In the genomic region with DNA sequence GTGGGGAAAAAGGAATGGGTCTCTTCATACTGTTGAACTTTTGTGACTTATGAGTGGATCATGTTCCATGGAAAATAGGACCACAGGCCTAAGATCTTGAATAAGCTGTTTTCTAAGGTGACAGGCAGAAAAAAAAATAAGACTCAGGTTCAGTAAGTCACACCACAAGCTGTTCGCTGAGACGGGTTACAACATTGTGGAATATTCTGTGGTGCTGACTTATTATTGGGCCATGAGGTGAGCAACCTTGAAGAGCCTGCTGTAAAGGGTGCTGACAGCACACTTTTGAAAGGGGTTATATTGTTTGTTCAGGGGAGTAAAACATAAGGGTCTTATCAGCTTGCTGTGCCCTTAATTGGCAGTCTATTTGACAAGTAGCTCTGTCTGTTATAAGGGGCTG, we compare ENCODE assay signal across 19 cellular contexts.
DNase-seq lines count a peak whose midpoint lies in the region; ATAC-seq, FAIRE-seq and TF ChIP-seq lines count a peak whose summit lies in the region.
"Had no signal": no experiment of that assay in that cellular context is flagged by ENCODE, and none has a peak within 500 bp of the region (broad histone marks: within the 10 kb centered on the region; RNA-seq: fewer than 3 reads in every experiment).

No MANE protein-coding gene starts in this region.

- H3K4me3 ChIP-seq in choroid plexus epithelial cell (ENCODE audit: low read depth, low read length) (no peak overlapping the region), neural cell (ENCODE audit: low read length) (no peak overlapping the region), vagina (no peak overlapping the region)
- H3K4me3 ChIP-seq: BLaER1 treated with 17β-estradiol and CSF1 and Interleukin-3, amounts not matched to agents 10 nM and 100 nM; GM23338 had no signal

- peak; percentile 4 for DNase-seq in NCI-H2171 treated with DMSO at 0.1 percent for 48 hours (lab: John Stamatoyannopoulos, UW)
- DNase-seq in NCI-H2171 (lab: John Stamatoyannopoulos, UW) = no peak
- no peak for DNase-seq in GM19239 (ENCODE audit: insufficient read length, low spot score)
- peak; percentile 58 for DNase-seq in choroid plexus epithelial cell (ENCODE audit: low read depth)
- no peak for DNase-seq in vagina (ENCODE audit: extremely low spot score in 2 of 2)
- DNase-seq: ACHN; Calu3; CD4-positive, alpha-beta T cell; DMS 273 treated with DMSO at 0.1 percent for 48 hours; DND-41; GDM1; H7; IMR-90 had no signal

- TF ChIP-seq CTCF in choroid plexus epithelial cell (conservative IDR thresholded peaks at IDR 0.05; ENCODE audit: low read depth, low read length) = no peak
- no peak for TF ChIP-seq CTCF in neural cell (IDR thresholded peaks at IDR 0.05; ENCODE audit: poor library complexity, severe bottlenecking)
- no peak for TF ChIP-seq CTCF in vagina (IDR thresholded peaks at IDR 0.05)

- H3K9me2 ChIP-seq in neural cell (ENCODE audit: insufficient read depth, low read length) = no peaks in the 10 kb centered on the region

- TF ChIP-seq RAD21 in neural cell (conservative IDR thresholded peaks at IDR 0.05) = no peak

- H3K27ac ChIP-seq in neural cell (ENCODE audit: low read length) (peak overlapping the region; percentile 85), vagina (no peak overlapping the region)
- H3K27ac ChIP-seq: BLaER1 treated with 17β-estradiol and CSF1 and Interleukin-3, amounts not matched to agents 10 nM and 100 nM had no signal

- H2AFZ ChIP-seq in neural cell (ENCODE audit: low read depth, low read length) = no peak overlapping the region
- H2AFZ ChIP-seq: GM23338 had no signal

- H4K20me1 ChIP-seq in neural cell (ENCODE audit: insufficient read depth) = no peaks in the 10 kb centered on the region
- H4K20me1 ChIP-seq: BLaER1 treated with 17β-estradiol and CSF1 and Interleukin-3, amounts not matched to agents 10 nM and 100 nM had no signal

- H3K27me3 ChIP-seq in neural cell (ENCODE audit: insufficient read depth, low read depth, low read length) (no peaks in the 10 kb centered on the region), vagina (no peaks in the 10 kb centered on the region)
- H3K27me3 ChIP-seq: BLaER1 treated with 17β-estradiol and CSF1 and Interleukin-3, amounts not matched to agents 10 nM and 100 nM had no signal

- no peaks in the 10 kb centered on the region for H3K79me2 ChIP-seq in neural cell (replicated peaks; ENCODE audit: insufficient read depth, low read length)

- no peak overlapping the region for H3K4me2 ChIP-seq in neural cell (ENCODE audit: low read length)
- H3K4me2 ChIP-seq: BLaER1 treated with 17β-estradiol and CSF1 and Interleukin-3, amounts not matched to agents 10 nM and 100 nM; GM23338 had no signal

- TF ChIP-seq POLR2A in vagina (IDR thresholded peaks at IDR 0.05) = no peak

- ATAC-seq in GM21367 (IDR thresholded peaks at IDR 0.05; ENCODE audit: unreplicated experiment) = no peak
- ATAC-seq in GM19455 (IDR thresholded peaks at IDR 0.05; ENCODE audit: unreplicated experiment) = no peak
- ATAC-seq: GM23338 had no signal

- TF ChIP-seq EP300 in neural cell (conservative IDR thresholded peaks at IDR 0.05; ENCODE audit: poor library complexity, severe bottlenecking) = no peak

- no peaks in the 10 kb centered on the region for H3F3A ChIP-seq in neural cell (ENCODE audit: insufficient read depth, low read length, poor library complexity, severe bottlenecking)

- H3K9me3 ChIP-seq in neural cell (ENCODE audit: low read length) (no peaks in the 10 kb centered on the region), vagina (no peaks in the 10 kb centered on the region)
- H3K9me3 ChIP-seq: BLaER1 treated with 17β-estradiol and CSF1 and Interleukin-3, amounts not matched to agents 10 nM and 100 nM had no signal

- no peak overlapping the region for H3K9ac ChIP-seq in neural cell (ENCODE audit: low read length)
- H3K9ac ChIP-seq: BLaER1 treated with 17β-estradiol and CSF1 and Interleukin-3, amounts not matched to agents 10 nM and 100 nM had no signal

- FAIRE-seq in GM19239 (lab: Jason Lieb, UNC) = peak; percentile 4
- FAIRE-seq: GM12892 had no signal

- intact Hi-C loops in vagina (cut with DNase I) = no loop called here

- H3K36me3 ChIP-seq in neural cell (ENCODE audit: insufficient read depth, low read length) (no peaks in the 10 kb centered on the region), vagina (no peaks in the 10 kb centered on the region)
- H3K36me3 ChIP-seq: BLaER1 treated with 17β-estradiol and CSF1 and Interleukin-3, amounts not matched to agents 10 nM and 100 nM had no signal

- H3K4me1 ChIP-seq in vagina = no peaks in the 10 kb centered on the region
- H3K4me1 ChIP-seq: BLaER1 treated with 17β-estradiol and CSF1 and Interleukin-3, amounts not matched to agents 10 nM and 100 nM had no signal

TF ChIP-seq in neural cell, 6 proteins besides CTCF, POLR2A, EP300 and RAD21:
- TF ChIP-seq POLR2AphosphoS5 (IDR thresholded peaks at IDR 0.05) = no peak
- no peak for TF ChIP-seq EZH2 (IDR thresholded peaks at IDR 0.05; ENCODE audit: borderline replicate concordance, insufficient read depth, low read length, poor library complexity, severe bottlenecking)
- TF ChIP-seq SMC3 (conservative IDR thresholded peaks at IDR 0.05; ENCODE audit: poor library complexity) = no peak
- TF ChIP-seq, protein P1, sequence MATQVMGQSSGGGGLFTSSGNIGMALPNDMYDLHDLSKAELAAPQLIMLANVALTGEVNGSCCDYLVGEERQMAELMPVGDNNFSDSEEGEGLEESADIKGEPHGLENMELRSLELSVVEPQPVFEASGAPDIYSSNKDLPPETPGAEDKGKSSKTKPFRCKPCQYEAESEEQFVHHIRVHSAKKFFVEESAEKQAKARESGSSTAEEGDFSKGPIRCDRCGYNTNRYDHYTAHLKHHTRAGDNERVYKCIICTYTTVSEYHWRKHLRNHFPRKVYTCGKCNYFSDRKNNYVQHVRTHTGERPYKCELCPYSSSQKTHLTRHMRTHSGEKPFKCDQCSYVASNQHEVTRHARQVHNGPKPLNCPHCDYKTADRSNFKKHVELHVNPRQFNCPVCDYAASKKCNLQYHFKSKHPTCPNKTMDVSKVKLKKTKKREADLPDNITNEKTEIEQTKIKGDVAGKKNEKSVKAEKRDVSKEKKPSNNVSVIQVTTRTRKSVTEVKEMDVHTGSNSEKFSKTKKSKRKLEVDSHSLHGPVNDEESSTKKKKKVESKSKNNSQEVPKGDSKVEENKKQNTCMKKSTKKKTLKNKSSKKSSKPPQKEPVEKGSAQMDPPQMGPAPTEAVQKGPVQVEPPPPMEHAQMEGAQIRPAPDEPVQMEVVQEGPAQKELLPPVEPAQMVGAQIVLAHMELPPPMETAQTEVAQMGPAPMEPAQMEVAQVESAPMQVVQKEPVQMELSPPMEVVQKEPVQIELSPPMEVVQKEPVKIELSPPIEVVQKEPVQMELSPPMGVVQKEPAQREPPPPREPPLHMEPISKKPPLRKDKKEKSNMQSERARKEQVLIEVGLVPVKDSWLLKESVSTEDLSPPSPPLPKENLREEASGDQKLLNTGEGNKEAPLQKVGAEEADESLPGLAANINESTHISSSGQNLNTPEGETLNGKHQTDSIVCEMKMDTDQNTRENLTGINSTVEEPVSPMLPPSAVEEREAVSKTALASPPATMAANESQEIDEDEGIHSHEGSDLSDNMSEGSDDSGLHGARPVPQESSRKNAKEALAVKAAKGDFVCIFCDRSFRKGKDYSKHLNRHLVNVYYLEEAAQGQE (IDR thresholded peaks at IDR 0.05; ENCODE audit: borderline replicate concordance) = no peak
- no peak for TF ChIP-seq TAF1 (IDR thresholded peaks at IDR 0.05; ENCODE audit: low read depth)
- no peak for TF ChIP-seq MXI1 (conservative IDR thresholded peaks at IDR 0.05; ENCODE audit: poor library complexity, severe bottlenecking)

Comparison
In these comparisons a context has a peak if more than half of its experiments do, and no peak if none do; other contexts are left out.
1. DNase-seq: peak in NCI-H2171 treated with DMSO at 0.1 percent for 48 hours (single experiment) and choroid plexus epithelial cell (single experiment); none in NCI-H2171 (single experiment), GM19239 (single experiment) and vagina (0 of 2).